In genomic region chr20:1862665-1863059, GRCh38 we compare ENCODE assay signal across 20 cellular contexts. TPM values are rescaled to one million over a fixed set of nuclear protein-coding genes. Genes with fewer than 3 reads are reported as not detected.
DNase-seq lines count a peak whose midpoint lies in the region; TF ChIP-seq lines count a peak whose summit lies in the region.
"Had no signal": no experiment of that assay in that cellular context is flagged by ENCODE, and none has a peak within 500 bp of the region (broad histone marks: within the 10 kb centered on the region; RNA-seq: fewer than 3 reads in every experiment).

No MANE protein-coding gene starts in this region.

- 57% methylated on average over 4 of the region's 4 CpGs for WGBS in mammary epithelial cell (ENCODE audit: low coverage, missing lambda C conversion rate)
- WGBS in trophoblast cell (ENCODE audit: extremely low coverage, insufficient coverage, insufficient read length) = no CpG with 5 or more reads among the region's 4 CpGs

- no peaks in the 10 kb centered on the region for H3K36me3 ChIP-seq in breast epithelium
- H3K36me3 ChIP-seq in mammary epithelial cell (ENCODE audit: insufficient read depth, low read length) = no peaks in the 10 kb centered on the region
- no peaks in the 10 kb centered on the region for H3K36me3 ChIP-seq in trophoblast cell (ENCODE audit: control insufficient read depth in 1 of 2, insufficient read depth in 2 of 2, low read length in 2 of 2)
- H3K36me3 ChIP-seq: BE2C had no signal

- H3K27me3 Mint-ChIP-seq in activated CD4-positive, alpha-beta memory T cell treated with anti-CD3 and anti-CD28 coated beads for 36 hours = peaks cover 21% of the 10 kb centered on the region
- no peaks in the 10 kb centered on the region for H3K27me3 Mint-ChIP-seq in Calu3 (ENCODE audit: unreplicated experiment)

- H2AFZ ChIP-seq in mammary epithelial cell (ENCODE audit: low read depth, low read length) (no peak overlapping the region), trophoblast cell (ENCODE audit: insufficient read depth, low read length, poor library complexity) (no peak overlapping the region)

- TF ChIP-seq CTCF in breast epithelium (IDR thresholded peaks at IDR 0.05) = no peak
- no peak for TF ChIP-seq CTCF in mammary epithelial cell (conservative IDR thresholded peaks at IDR 0.05 in 1 of 2, IDR thresholded peaks at IDR 0.05 in 1 of 2; ENCODE audit: extremely low read depth in 1 of 2, insufficient read depth in 1 of 2, low read depth in 1 of 2, low read length in 2 of 2)
- TF ChIP-seq CTCF in Calu3 (IDR thresholded peaks at IDR 0.05; ENCODE audit: unreplicated experiment) = no peak

- no peak overlapping the region for H3K9ac ChIP-seq in mammary epithelial cell (ENCODE audit: insufficient read depth, low read length)
- no peak overlapping the region for H3K9ac ChIP-seq in trophoblast cell (ENCODE audit: low read length)

- no peak overlapping the region for H4K8ac ChIP-seq in trophoblast cell (ENCODE audit: low read depth, low read length)

- no peak overlapping the region for H4K91ac ChIP-seq in trophoblast cell (ENCODE audit: low read depth, low read length)

- no peaks in the 10 kb centered on the region for H3K9me3 Mint-ChIP-seq in activated CD4-positive, alpha-beta memory T cell treated with anti-CD3 and anti-CD28 coated beads for 36 hours
- H3K9me3 Mint-ChIP-seq in Calu3 (ENCODE audit: low read depth, unreplicated experiment) = no peaks in the 10 kb centered on the region

- no peaks in the 10 kb centered on the region for H3K9me3 ChIP-seq in breast epithelium
- no peaks in the 10 kb centered on the region for H3K9me3 ChIP-seq in mammary epithelial cell (replicated peaks; ENCODE audit: insufficient read depth, low read length)
- no peaks in the 10 kb centered on the region for H3K9me3 ChIP-seq in trophoblast cell (ENCODE audit: insufficient read depth, low read depth, low read length)
- H3K9me3 ChIP-seq: BE2C had no signal

- CTCF ChIA-PET in mammary epithelial cell (lab: Charles Lee; ENCODE audit: low non-redundant PET) (no interaction called here), Calu3 (lab: Charles Lee) (no interaction called here)
- CTCF ChIA-PET in activated CD4-positive, alpha-beta memory T cell treated with anti-CD3 and anti-CD28 coated beads for 36 hours (lab: Charles Lee) = no interaction called here

- DNase-seq in breast epithelium (ENCODE audit: low spot score in 2 of 2) = no peak
- no peak for DNase-seq in mammary epithelial cell
- no peak for DNase-seq in epithelial cell of prostate (ENCODE audit: low read depth, low spot score)
- DNase-seq in trophoblast cell = no peak
- DNase-seq in NCI-H2029 (lab: John Stamatoyannopoulos, UW) = no peak
- DNase-seq in KG1 (lab: John Stamatoyannopoulos, UW) = no peak
- no peak for DNase-seq in activated CD4-positive, alpha-beta memory T cell treated with anti-CD3 and anti-CD28 coated beads for 36 hours
- no peak for DNase-seq in Calu3
- DNase-seq: 8988T; BE2C; CD4-positive, alpha-beta memory T cell; GF-D8; GOT3; NCI-H187; NCI-H2227 treated with DMSO at 0.1 percent for 48 hours; NCI-H524; PC-3; RPMI8226; SIG-M5 had no signal

- H3K4me1 ChIP-seq in breast epithelium (no peaks in the 10 kb centered on the region), mammary epithelial cell (ENCODE audit: insufficient read depth, low read length) (peaks cover 25% of the 10 kb centered on the region), trophoblast cell (ENCODE audit: control insufficient read depth in 1 of 2, insufficient read depth in 2 of 2, low read length in 2 of 2) (peaks cover 16 to 23% of the 10 kb centered on the region in 2 experiments)
- H3K4me1 ChIP-seq: BE2C had no signal

- peak overlapping the region; percentile 80 for H2BK120ac ChIP-seq in trophoblast cell (ENCODE audit: insufficient read depth, low read length, poor library complexity)

- no peaks in the 10 kb centered on the region for H3K4me1 Mint-ChIP-seq in activated CD4-positive, alpha-beta memory T cell treated with anti-CD3 and anti-CD28 coated beads for 36 hours (ENCODE audit: low read depth)
- H3K4me1 Mint-ChIP-seq in Calu3 (ENCODE audit: low read depth, unreplicated experiment) = no peaks in the 10 kb centered on the region
- H3K4me1 Mint-ChIP-seq: CD4-positive, alpha-beta memory T cell had no signal

- H3K79me2 ChIP-seq in mammary epithelial cell (ENCODE audit: insufficient read depth, low read length) (no peaks in the 10 kb centered on the region), trophoblast cell (ENCODE audit: control insufficient read depth, insufficient read depth, low read length, poor library complexity) (no peaks in the 10 kb centered on the region)

- no peak overlapping the region for H3K23ac ChIP-seq in trophoblast cell (ENCODE audit: low read length)

- H3K4me2 ChIP-seq in mammary epithelial cell (ENCODE audit: insufficient read depth, low read depth, low read length) (no peak overlapping the region), trophoblast cell (ENCODE audit: low read length) (no peak overlapping the region)

- POLR2A ChIA-PET in activated CD4-positive, alpha-beta memory T cell treated with anti-CD3 and anti-CD28 coated beads for 36 hours (lab: Charles Lee) = no interaction called here

- H4K12ac ChIP-seq in trophoblast cell (ENCODE audit: low read depth, low read length) = no peak overlapping the region

- in situ Hi-C loops in mammary epithelial cell (cut with MboI; ENCODE audit: low sequenced_read_pairs in 2 of 2) = no loop called here

- TF ChIP-seq POLR2A in breast epithelium (IDR thresholded peaks at IDR 0.05) = no peak

- H3K27me3 ChIP-seq in breast epithelium (no peaks in the 10 kb centered on the region), mammary epithelial cell (ENCODE audit: insufficient read depth, low read length) (no peaks in the 10 kb centered on the region), trophoblast cell (ENCODE audit: insufficient read depth, low read length) (no peaks in the 10 kb centered on the region)
- H3K27me3 ChIP-seq: BE2C had no signal

- H3K79me1 ChIP-seq in trophoblast cell (ENCODE audit: low read length) = peaks cover 20% of the 10 kb centered on the region

- no peak overlapping the region for H3K27ac Mint-ChIP-seq in activated CD4-positive, alpha-beta memory T cell treated with anti-CD3 and anti-CD28 coated beads for 36 hours
- no peak overlapping the region for H3K27ac Mint-ChIP-seq in Calu3 (ENCODE audit: unreplicated experiment)
- H3K27ac Mint-ChIP-seq: CD4-positive, alpha-beta memory T cell had no signal

- intact Hi-C loops in breast epithelium (cut with DNase I; ENCODE audit: low total_unique reads) (loop anchor here (2.0 kb wide), 1 partner anchor 54 kb away; no protein-coding TSS in a partner anchor), mammary epithelial cell (cut with micrococcal nuclease) (no loop called here), Calu3 (cut with micrococcal nuclease; ENCODE audit: unreplicated experiment) (no loop called here)
- intact Hi-C loops in activated CD4-positive, alpha-beta memory T cell treated with anti-CD3 and anti-CD28 coated beads for 36 hours (cut with micrococcal nuclease) = no loop called here

- H3K4me3 Mint-ChIP-seq in activated CD4-positive, alpha-beta memory T cell treated with anti-CD3 and anti-CD28 coated beads for 36 hours = no peak overlapping the region
- H3K4me3 Mint-ChIP-seq in Calu3 (ENCODE audit: low read depth, unreplicated experiment) = no peak overlapping the region
- H3K4me3 Mint-ChIP-seq: CD4-positive, alpha-beta memory T cell had no signal

- BruUV-seq in mammary epithelial cell (replicated peaks; lab: Mats Ljungman, UMichigan) (no TSS peak), Calu3 (replicated peaks; lab: Mats Ljungman, UMichigan) (no TSS peak)

- H4K20me1 ChIP-seq in mammary epithelial cell (ENCODE audit: insufficient read depth, low read length) = no peaks in the 10 kb centered on the region

- H3K4me3 ChIP-seq in breast epithelium (no peak overlapping the region), mammary epithelial cell (replicated peaks in 1 of 3; ENCODE audit: insufficient read depth in 1 of 3, low read depth in 2 of 3, low read length in 3 of 3) (no peak overlapping the region), trophoblast cell (ENCODE audit: low read depth, low read length) (no peak overlapping the region)
- H3K4me3 ChIP-seq: GM12878 had no signal

- dilution Hi-C loops in mammary epithelial cell (cut with HindIII; ENCODE audit: low sequenced_read_pairs) = no loop called here

- no peak overlapping the region for H3K4ac ChIP-seq in trophoblast cell (ENCODE audit: low read depth, low read length)

- no peak overlapping the region for H3K14ac ChIP-seq in trophoblast cell (ENCODE audit: low read length)

- H3K18ac ChIP-seq in trophoblast cell (ENCODE audit: low read length) = no peak overlapping the region

- no peaks in the 10 kb centered on the region for H3K36me3 Mint-ChIP-seq in activated CD4-positive, alpha-beta memory T cell treated with anti-CD3 and anti-CD28 coated beads for 36 hours
- H3K36me3 Mint-ChIP-seq in Calu3 (ENCODE audit: insufficient read depth, unreplicated experiment) = no peaks in the 10 kb centered on the region
- H3K36me3 Mint-ChIP-seq: CD4-positive, alpha-beta memory T cell had no signal

- H2BK5ac ChIP-seq in trophoblast cell (ENCODE audit: low read depth, low read length, poor library complexity) = peak overlapping the region; percentile 44

- no peak overlapping the region for H2AK5ac ChIP-seq in trophoblast cell (ENCODE audit: low read length)

- peak overlapping the region; percentile 61 for H2BK12ac ChIP-seq in trophoblast cell (ENCODE audit: low read length)

- H3K27ac ChIP-seq in breast epithelium (peak overlapping the region; percentile 66 to 67), mammary epithelial cell (ENCODE audit: insufficient read depth, low read depth, low read length) (no peak overlapping the region), epithelial cell of prostate (peak overlapping the region; percentile 86), trophoblast cell (ENCODE audit: low read depth, low read length) (no peak overlapping the region)

RNA-seq across cellular contexts. Expression of gene SIRPA, which starts 32.5 kb away (rescaled TPM):
- total RNA-seq in breast epithelium (10 to 100 TPM; 42.3 to 64.6 (median 53.9) TPM), mammary epithelial cell (10 to 100 TPM; 49.6 to 68.3 TPM), Calu3 (2022) (24.0 and 28.3 TPM in 2 replicates)
- 41.1 TPM for polyA plus RNA-seq in mammary epithelial cell
- 78.0 TPM for polyA minus RNA-seq in mammary epithelial cell
- polyA plus RNA-seq in trophoblast cell (2013) = 15.7 and 15.8 TPM in 2 replicates
- not detected for total RNA-seq in activated CD4-positive, alpha-beta memory T cell treated with anti-CD3 and anti-CD28 coated beads for 36 hours
- polyA plus RNA-seq: CD4-positive, alpha-beta memory T cell had no signal

Comparison
In these comparisons a context has a peak if more than half of its experiments do, and no peak if none do; other contexts are left out.
1. H3K27ac ChIP-seq: peak in breast epithelium (2 of 2) and epithelial cell of prostate (single experiment); none in mammary epithelial cell (single experiment) and trophoblast cell (single experiment).
2. RNA of gene SIRPA, which starts 32.5 kb away (total RNA-seq): 49.6 to 68.3 TPM in mammary epithelial cell, 42.3 to 64.6 TPM in breast epithelium and 24.0 to 28.3 TPM in Calu3; not detected in activated CD4-positive, alpha-beta memory T cell treated with anti-CD3 and anti-CD28 coated beads for 36 hours; every median in the first group is over 10 times any median in the second.